Comparison of ENCODE assay signal across 1 cellular context in genomic region chr16:30651124-30652004, GRCh38.
TF ChIP-seq lines count a peak whose summit lies in the region.

No MANE protein-coding gene starts in this region.

TF ChIP-seq in K562, 482 proteins besides CTCF, POLR2A, EP300 and RAD21 (continued from another document and continues in another):
- TF ChIP-seq CHD7 (IDR thresholded peaks at IDR 0.05; ENCODE audit: low read depth, low read length): no peak
- peak; percentile 70 for TF ChIP-seq ZNF407 (IDR thresholded peaks at IDR 0.05; ENCODE audit: low read depth)
- TF ChIP-seq E2F4 (CRISPR knock-in tag; IDR thresholded peaks at IDR 0.05; ENCODE audit: low read depth): peak; percentile 90
- TF ChIP-seq ZNF431 (CRISPR knock-in tag; IDR thresholded peaks at IDR 0.05): no peak
- peak; percentile 56 for TF ChIP-seq HCFC1 (IDR thresholded peaks at IDR 0.05; ENCODE audit: low read depth, low read length)
- TF ChIP-seq ZBTB7A (IDR thresholded peaks at IDR 0.05; ENCODE audit: borderline replicate concordance, control insufficient read depth, low read depth, low read length): peak; percentile 75; the same call in 1 of the 2 replicates
- peak; percentile 60; the same call in 1 of the 2 replicates for TF ChIP-seq ELF4 (CRISPR knock-in tag; IDR thresholded peaks at IDR 0.05)
- TF ChIP-seq ZNF436 (CRISPR knock-in tag; IDR thresholded peaks at IDR 0.05): no peak
- TF ChIP-seq ZKSCAN8 (CRISPR knock-in tag; IDR thresholded peaks at IDR 0.05): no peak
- no peak for TF ChIP-seq BCOR (IDR thresholded peaks at IDR 0.05)
- TF ChIP-seq PBX2 (CRISPR knock-in tag; IDR thresholded peaks at IDR 0.05; ENCODE audit: low read depth): no peak
- no peak for TF ChIP-seq PBX2 (tag; conservative IDR thresholded peaks at IDR 0.05; ENCODE audit: low read depth)
- no peak for TF ChIP-seq ZNF551 (CRISPR knock-in tag; IDR thresholded peaks at IDR 0.05)
- TF ChIP-seq PTRF (tag; IDR thresholded peaks at IDR 0.05): no peak
- TF ChIP-seq THRB (CRISPR knock-in tag; conservative IDR thresholded peaks at IDR 0.05): no peak
- peak; percentile 40; the same call in 1 of the 2 replicates for TF ChIP-seq XRCC5 (IDR thresholded peaks at IDR 0.05; ENCODE audit: low read depth, low read length)
- no peak for TF ChIP-seq PRMT5 (CRISPR knock-in tag; IDR thresholded peaks at IDR 0.05)
- TF ChIP-seq HNRNPL (IDR thresholded peaks at IDR 0.05; ENCODE audit: low read depth, low read length): peak; percentile 91
- TF ChIP-seq FIP1L1 (IDR thresholded peaks at IDR 0.05; ENCODE audit: low read depth, low read length, poor library complexity, severe bottlenecking): peak; percentile 5
- 0 out of 2 replicates have a peak, but pooled peaks have one; percentile 13 for TF ChIP-seq TFAP4 (CRISPR knock-in tag; IDR thresholded peaks at IDR 0.05; ENCODE audit: borderline replicate concordance)
- peak; percentile 71; the same call in 1 of the 2 replicates for TF ChIP-seq LARP7 (IDR thresholded peaks at IDR 0.05)
- TF ChIP-seq COPS2 (conservative IDR thresholded peaks at IDR 0.05): no peak
- no peak for TF ChIP-seq IFI16 (CRISPR knock-in tag; IDR thresholded peaks at IDR 0.05)
- no peak for TF ChIP-seq ZNF212 (CRISPR knock-in tag; IDR thresholded peaks at IDR 0.05)
- TF ChIP-seq PHB (CRISPR knock-in tag; IDR thresholded peaks at IDR 0.05): 0 out of 2 replicates have a peak, but pooled peaks have one; percentile 35
- no peak for TF ChIP-seq GATAD2A (IDR thresholded peaks at IDR 0.05)
- peak; percentile 51 for TF ChIP-seq TAF1 (IDR thresholded peaks at IDR 0.05; ENCODE audit: control insufficient read depth, extremely low read depth, insufficient read depth, low read length, severe bottlenecking)
- TF ChIP-seq ERF (CRISPR knock-in tag; IDR thresholded peaks at IDR 0.05): no peak; the same call in 1 of the 2 replicates
- TF ChIP-seq POLR2G (IDR thresholded peaks at IDR 0.05; ENCODE audit: low read depth, low read length): peak; percentile 80
- TF ChIP-seq RBM39 (optimal IDR thresholded peaks at IDR 0.05; ENCODE audit: low read depth, low read length): peak; percentile 77
